In the genomic region with DNA sequence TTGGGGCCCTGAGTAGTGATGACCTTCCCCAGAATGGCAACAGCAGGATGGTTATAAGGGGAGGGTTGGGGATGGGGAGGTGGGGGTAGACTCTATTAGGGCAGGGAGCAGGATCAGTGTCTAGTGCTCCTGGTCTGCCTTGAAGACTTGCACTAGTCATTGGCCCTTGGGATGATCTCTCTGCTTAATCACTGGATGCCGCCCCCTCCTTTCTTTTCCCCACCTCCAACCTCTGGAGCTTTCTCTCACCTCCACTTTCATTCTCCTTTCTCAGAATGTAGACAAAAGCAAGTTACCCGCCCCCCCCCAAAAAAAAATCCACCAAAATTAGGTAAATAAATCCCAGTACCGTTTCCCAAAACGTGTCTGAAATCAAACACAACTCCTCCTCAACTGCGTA, we compare ENCODE assay signal across 15 cellular contexts. TPM values are rescaled to one million over a fixed set of nuclear protein-coding genes. Genes with fewer than 3 reads are reported as not detected.
DNase-seq lines count a peak whose midpoint lies in the region; ATAC-seq and TF ChIP-seq lines count a peak whose summit lies in the region.
"Had no signal": no experiment of that assay in that cellular context is flagged by ENCODE, and none has a peak within 500 bp of the region (broad histone marks: within the 10 kb centered on the region; RNA-seq: fewer than 3 reads in every experiment).

No MANE protein-coding gene starts in this region.

- H2AFZ ChIP-seq in hepatocyte (no peak overlapping the region), neural cell (ENCODE audit: low read depth, low read length) (no peak overlapping the region)

- no peak overlapping the region for H3K27ac Mint-ChIP-seq in WTC11

- WGBS in hepatocyte (ENCODE audit: low lambda C conversion rate, missing lambda C conversion rate): 26% methylated on average over 5 of the region's 5 CpGs
- WGBS in aorta, 2 donors: 9% methylated on average over 5 of the region's 5 CpGs

- H3K9ac ChIP-seq in ES-I3 (ENCODE audit: low read depth, low read length) (peak overlapping the region; percentile 30; the same call in 1 of the 2 replicates), neural cell (ENCODE audit: low read length) (no peak overlapping the region)

- CTCF ChIA-PET in WTC11 (lab: Charles Lee): interaction anchor here (1.0 to 1.3 kb wide), 5 partner anchors 54 to 311 kb away, joined by 3 to 7 read pairs (median 3); no protein-coding TSS in a partner anchor

- no peak for TF ChIP-seq EP300 in neural cell (conservative IDR thresholded peaks at IDR 0.05; ENCODE audit: poor library complexity, severe bottlenecking)

- peak overlapping the region; percentile 90 for H3K4me3 Mint-ChIP-seq in WTC11

- H3K36me3 ChIP-seq in ES-I3 (ENCODE audit: insufficient read depth, low read length): no peaks in the 10 kb centered on the region
- H3K36me3 ChIP-seq in hepatocyte (replicated peaks; ENCODE audit: insufficient read depth, low read depth): no peaks in the 10 kb centered on the region
- H3K36me3 ChIP-seq in neural cell (ENCODE audit: insufficient read depth, low read length): no peaks in the 10 kb centered on the region
- H3K36me3 ChIP-seq in aorta (ENCODE audit: control insufficient read depth in 1 of 2, insufficient read depth in 2 of 2, low read length in 1 of 2): no peaks in the 10 kb centered on the region

- H3K4me1 ChIP-seq in ES-I3 (ENCODE audit: insufficient read depth, low read length) (no peaks in the 10 kb centered on the region), hepatocyte (ENCODE audit: insufficient read depth) (peaks cover 10% of the 10 kb centered on the region), aorta (ENCODE audit: control insufficient read depth in 1 of 2, insufficient read depth in 2 of 2, low read length in 2 of 2) (no peaks in the 10 kb centered on the region)

- POLR2A ChIA-PET in WTC11 (lab: Charles Lee): no interaction called here

- intact Hi-C loops in aorta (cut with DNase I): no loop called here

- peaks cover 84% of the 10 kb centered on the region for H3K27me3 ChIP-seq in hepatocyte
- H3K27me3 ChIP-seq in neural cell (ENCODE audit: insufficient read depth, low read depth, low read length): peaks cover 19% of the 10 kb centered on the region
- peaks cover 0 to 4% of the 10 kb centered on the region in 2 donors for H3K27me3 ChIP-seq in aorta (ENCODE audit: control insufficient read depth in 1 of 2, insufficient read depth in 2 of 2, low read length in 1 of 2)

- no peaks in the 10 kb centered on the region for H3K9me2 ChIP-seq in hepatocyte (replicated peaks; ENCODE audit: insufficient read depth)
- H3K9me2 ChIP-seq in neural cell (ENCODE audit: insufficient read depth, low read length): no peaks in the 10 kb centered on the region

- H3K4me2 ChIP-seq in hepatocyte (peak overlapping the region; percentile 76), neural cell (ENCODE audit: low read length) (no peak overlapping the region)

- H3K27me3 Mint-ChIP-seq in WTC11 (ENCODE audit: low read depth): peaks cover 72% of the 10 kb centered on the region

- H3K4me3 ChIP-seq in hepatocyte (no peak overlapping the region), neural cell (ENCODE audit: low read length) (peak overlapping the region; percentile 63), coronary artery (no peak overlapping the region), aorta (ENCODE audit: low read length in 2 of 2) (no peak overlapping the region)

- H4K20me1 ChIP-seq in hepatocyte (ENCODE audit: insufficient read depth, poor library complexity, severe bottlenecking): no peaks in the 10 kb centered on the region
- no peaks in the 10 kb centered on the region for H4K20me1 ChIP-seq in neural cell (ENCODE audit: insufficient read depth)

- H3K9me3 ChIP-seq in ES-I3 (ENCODE audit: control insufficient read depth, insufficient read depth, low read length) (peaks cover 2% of the 10 kb centered on the region), hepatocyte (ENCODE audit: low read depth) (no peaks in the 10 kb centered on the region), neural cell (ENCODE audit: low read length) (no peaks in the 10 kb centered on the region), aorta (ENCODE audit: control insufficient read depth, low read length) (no peaks in the 10 kb centered on the region)

- no peak for TF ChIP-seq RAD21 in neural cell (conservative IDR thresholded peaks at IDR 0.05)

- no peaks in the 10 kb centered on the region for H3K36me3 Mint-ChIP-seq in WTC11
- H3K36me3 Mint-ChIP-seq: IgD-negative memory B cell had no signal

- H3K79me2 ChIP-seq in hepatocyte: no peaks in the 10 kb centered on the region
- peaks cover 14% of the 10 kb centered on the region for H3K79me2 ChIP-seq in neural cell (replicated peaks; ENCODE audit: insufficient read depth, low read length)

- ATAC-seq in WTC11 (no peak), HG03565 (IDR thresholded peaks at IDR 0.05; ENCODE audit: unreplicated experiment) (no peak), aorta (ENCODE audit: low FRiP score) (no peak)

- H3F3A ChIP-seq in neural cell (ENCODE audit: insufficient read depth, low read length, poor library complexity, severe bottlenecking): peaks cover 4% of the 10 kb centered on the region

- H3K27ac ChIP-seq in hepatocyte (no peak overlapping the region), neural cell (ENCODE audit: low read length) (no peak overlapping the region), coronary artery (no peak overlapping the region), aorta (ENCODE audit: low read depth in 1 of 2, low read length in 2 of 2) (no peak overlapping the region)

- H3K9me3 Mint-ChIP-seq in WTC11: peaks cover 10% of the 10 kb centered on the region
- H3K9me3 Mint-ChIP-seq: IgD-negative memory B cell had no signal

- DNase-seq in WTC11 (ENCODE audit: low spot score): no peak
- DNase-seq in hepatocyte (ENCODE audit: low spot score): no peak
- DNase-seq in coronary artery (ENCODE audit: low spot score): no peak
- DNase-seq in medulla oblongata (ENCODE audit: extremely low spot score): no peak
- no peak for DNase-seq in aorta
- DNase-seq: Caco-2, NCI-H187 treated with DMSO at 0.1 percent for 48 hours, NCI-H2171, NCI-H82, SIG-M5 had no signal

- H3K4me1 Mint-ChIP-seq in WTC11: peaks cover 15% of the 10 kb centered on the region

- TF ChIP-seq CTCF in WTC11 (IDR thresholded peaks at IDR 0.05) (no peak), hepatocyte (IDR thresholded peaks at IDR 0.05; ENCODE audit: poor library complexity) (no peak), neural cell (IDR thresholded peaks at IDR 0.05; ENCODE audit: poor library complexity, severe bottlenecking) (no peak), coronary artery (IDR thresholded peaks at IDR 0.05) (no peak)

TF ChIP-seq in WTC11, 78 proteins besides CTCF, POLR2A, EP300 and RAD21 (continues in another document):
- TF ChIP-seq, protein P1, sequence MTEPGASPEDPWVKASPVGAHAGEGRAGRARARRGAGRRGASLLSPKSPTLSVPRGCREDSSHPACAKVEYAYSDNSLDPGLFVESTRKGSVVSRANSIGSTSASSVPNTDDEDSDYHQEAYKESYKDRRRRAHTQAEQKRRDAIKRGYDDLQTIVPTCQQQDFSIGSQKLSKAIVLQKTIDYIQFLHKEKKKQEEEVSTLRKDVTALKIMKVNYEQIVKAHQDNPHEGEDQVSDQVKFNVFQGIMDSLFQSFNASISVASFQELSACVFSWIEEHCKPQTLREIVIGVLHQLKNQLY (CRISPR knock-in tag; IDR thresholded peaks at IDR 0.05): no peak
- TF ChIP-seq NFYB (CRISPR knock-in tag; conservative IDR thresholded peaks at IDR 0.05; ENCODE audit: low read depth) (no peak), ATF2 (CRISPR knock-in tag; IDR thresholded peaks at IDR 0.05; ENCODE audit: borderline replicate concordance, low read depth) (no peak), TEAD1 (CRISPR knock-in tag; IDR thresholded peaks at IDR 0.05) (no peak)

TF ChIP-seq in neural cell, 6 proteins besides CTCF, POLR2A, EP300 and RAD21:
- TF ChIP-seq SMC3 (conservative IDR thresholded peaks at IDR 0.05; ENCODE audit: poor library complexity) (no peak), POLR2AphosphoS5 (IDR thresholded peaks at IDR 0.05) (no peak), EZH2 (IDR thresholded peaks at IDR 0.05; ENCODE audit: borderline replicate concordance, insufficient read depth, low read length, poor library complexity, severe bottlenecking) (no peak), TAF1 (IDR thresholded peaks at IDR 0.05; ENCODE audit: low read depth) (no peak), MXI1 (conservative IDR thresholded peaks at IDR 0.05; ENCODE audit: poor library complexity, severe bottlenecking) (no peak), REST (IDR thresholded peaks at IDR 0.05; ENCODE audit: borderline replicate concordance) (no peak)

RNA-seq across cellular contexts. Expression of gene KCNK10, which starts 2.8 kb away (rescaled TPM):
- total RNA-seq in WTC11 (2021) (0.53 to 0.96 TPM (median 0.87 TPM) in 3 replicates), hepatocyte (1.5 and 1.6 TPM in 2 replicates), aorta (not detected)
- polyA plus RNA-seq in hepatocyte (0.41 and 1.7 TPM in 2 replicates), neural cell (6.9 and 7.0 TPM in 2 replicates), aorta (not detected)
- 24.6 and 31.7 TPM in 2 replicates for polyA minus RNA-seq in neural cell
- total RNA-seq: LHCN-M2 had no signal
- polyA plus RNA-seq: IgD-negative memory B cell had no signal

RNA-seq across cellular contexts. Expression of gene SPATA7, which starts 59.6 kb away (rescaled TPM):
- total RNA-seq in WTC11 (2021): 8.0 to 11.2 TPM (median 8.8 TPM) in 3 replicates
- 18.7 and 27.9 TPM in 2 replicates for total RNA-seq in hepatocyte
- polyA plus RNA-seq in hepatocyte: 9.8 and 11.8 TPM in 2 replicates
- polyA plus RNA-seq in neural cell: 31.4 and 33.4 TPM in 2 replicates
- polyA minus RNA-seq in neural cell: 91.3 and 92.0 TPM in 2 replicates
- total RNA-seq in aorta: 10 to 100 TPM in 1 of 2 donors, 1 to 10 TPM in 1; 7.1 to 17.7 TPM
- 10 to 100 TPM in 1 of 2 donors, 1 to 10 TPM in 1; 5.5 to 14.7 TPM for polyA plus RNA-seq in aorta
